Comparison of ENCODE assay signal across 8 cellular contexts in genomic region chr20:32762754-32763201, GRCh38. TPM values are rescaled to one million over a fixed set of nuclear protein-coding genes. Genes with fewer than 3 reads are reported as not detected.
DNase-seq lines count a peak whose midpoint lies in the region; ATAC-seq and TF ChIP-seq lines count a peak whose summit lies in the region.

No MANE protein-coding gene starts in this region.

- H3K36me3 Mint-ChIP-seq in HFFc6 (ENCODE audit: low read depth), result no peaks in the 10 kb centered on the region

- H3K36me3 ChIP-seq in esophagus (ENCODE audit: control insufficient read depth in 2 of 2, insufficient read depth in 2 of 2, low read length in 1 of 2), result no peaks in the 10 kb centered on the region
- H3K36me3 ChIP-seq in osteoblast (ENCODE audit: insufficient read depth, low read length), result no peaks in the 10 kb centered on the region

- H4K20me1 ChIP-seq in osteoblast (ENCODE audit: insufficient read depth, low read length), result no peaks in the 10 kb centered on the region

- no peak overlapping the region; the same call in 1 of the 2 replicates for H3K27ac Mint-ChIP-seq in HFFc6

- H3K27me3 ChIP-seq in esophagus (ENCODE audit: control insufficient read depth in 1 of 2, insufficient read depth in 2 of 2, low read length in 2 of 2) (no peaks in the 10 kb centered on the region), osteoblast (ENCODE audit: insufficient read depth, low read length) (no peaks in the 10 kb centered on the region)

- peak; percentile 35 for DNase-seq in ELF-1 (ENCODE audit: low read depth, low spot score)
- DNase-seq in HFFc6, result no peak
- peak; percentile 7 for DNase-seq in T follicular helper cell (ENCODE audit: low read depth)
- DNase-seq in osteoblast (ENCODE audit: insufficient read length, low spot score, missing footprints), result peak; percentile 87
- DNase-seq in SW 1271 (lab: John Stamatoyannopoulos, UW), result no peak
- no peak for DNase-seq in Ammon's horn (ENCODE audit: low spot score)

- H3K27ac ChIP-seq in esophagus (ENCODE audit: low read depth in 2 of 2, low read length in 1 of 2) (no peak overlapping the region), osteoblast (ENCODE audit: low read depth, low read length) (no peak overlapping the region)

- TF ChIP-seq CTCF in HFFc6 (IDR thresholded peaks at IDR 0.05) (no peak), osteoblast (IDR thresholded peaks at IDR 0.05; ENCODE audit: extremely low read depth, low read depth, low read length) (no peak)

- H3K9me3 ChIP-seq in esophagus (ENCODE audit: control insufficient read depth in 2 of 2, insufficient read depth in 1 of 2, low read depth in 1 of 2, low read length in 1 of 2), result no peaks in the 10 kb centered on the region
- no peaks in the 10 kb centered on the region for H3K9me3 ChIP-seq in osteoblast (ENCODE audit: low read depth, low read length)

- peak overlapping the region; percentile 94 for H3K4me3 Mint-ChIP-seq in HFFc6

- peaks cover 16% of the 10 kb centered on the region for H3K4me1 Mint-ChIP-seq in HFFc6 (ENCODE audit: low read depth)

- peak overlapping the region; percentile 64 for H2AFZ ChIP-seq in osteoblast (ENCODE audit: low read length)

- H3K4me1 ChIP-seq in esophagus (ENCODE audit: control insufficient read depth in 2 of 2, insufficient read depth in 2 of 2, low read length in 1 of 2) (peaks cover 0 to 3% of the 10 kb centered on the region in 2 donors), osteoblast (ENCODE audit: insufficient read depth, low read length) (peaks cover 6% of the 10 kb centered on the region)

- H3K27me3 Mint-ChIP-seq in HFFc6 (ENCODE audit: insufficient read depth), result peaks cover 2% of the 10 kb centered on the region; the same call in 1 of the 2 replicates

- no peaks in the 10 kb centered on the region for H3K9me3 Mint-ChIP-seq in HFFc6

- peaks cover 28% of the 10 kb centered on the region for H3K79me2 ChIP-seq in osteoblast (ENCODE audit: insufficient read depth, low read length)

- H3K4me3 ChIP-seq in esophagus (ENCODE audit: low read depth in 1 of 2, low read length in 2 of 2) (peak overlapping the region; percentile 62 to 71), osteoblast (ENCODE audit: insufficient read depth, low read length) (peak overlapping the region; percentile 87)

- ATAC-seq in HG02840 (IDR thresholded peaks at IDR 0.05; ENCODE audit: low FRiP score, unreplicated experiment), result no peak

- peak overlapping the region; percentile 95 for H3K4me2 ChIP-seq in osteoblast (ENCODE audit: insufficient read depth, low read length)

- WGBS in esophagus, 2 donors, result 0 to 1% methylated on average over 29 to 30 of the region's 30 CpGs

RNA-seq across cellular contexts. Expression of gene DNMT3B, which starts 0.6 kb away (rescaled TPM):
- total RNA-seq in HFFc6 (2021; fragmentation: NEBNext Ultra II Directional; extraction: Animal tissue kit (Norgen Biotek cat#: 25700)), result 1 to 10 TPM in 5 of 6 experiments, under 1 TPM in 1; 0.74 to 1.5 (median 1.2) TPM
- under 1 TPM; 0.46 to 0.96 TPM for polyA plus RNA-seq in esophagus
- total RNA-seq in osteoblast, result 2.4 and 2.5 TPM in 2 replicates

RNA-seq across cellular contexts. Expression of gene COMMD7, which starts 19.5 kb away (rescaled TPM):
- total RNA-seq in HFFc6 (2021; fragmentation: NEBNext Ultra II Directional; extraction: Animal tissue kit (Norgen Biotek cat#: 25700)), result 10 to 100 TPM; 45.4 to 58.4 (median 51.5) TPM
- polyA plus RNA-seq in esophagus, result 10 to 100 TPM; 13.0 to 20.9 TPM
- 61.2 and 69.2 TPM in 2 replicates for total RNA-seq in osteoblast

RNA-seq across cellular contexts. Expression of gene MAPRE1, which starts 57.0 kb away (rescaled TPM):
- 100 to 1,000 TPM; 125 to 152 (median 144) TPM for total RNA-seq in HFFc6 (2021; fragmentation: NEBNext Ultra II Directional; extraction: Animal tissue kit (Norgen Biotek cat#: 25700))
- polyA plus RNA-seq in esophagus, result 10 to 100 TPM; 13.9 to 38.9 TPM
- 74.8 and 80.3 TPM in 2 replicates for total RNA-seq in osteoblast

Comparison
In these comparisons a context has a peak if more than half of its experiments do, and no peak if none do; other contexts are left out.
1. DNase-seq: peak in ELF-1 (single experiment), T follicular helper cell (single experiment) and osteoblast (single experiment); none in HFFc6 (single experiment), SW 1271 (0 of 2) and Ammon's horn (single experiment).